Comparison of ENCODE assay signal across 2 cellular contexts in genomic region chr20:54766483-54766882, GRCh38.
TF ChIP-seq lines count a peak whose summit lies in the region.

No MANE protein-coding gene starts in this region.

TF ChIP-seq in HepG2, 621 proteins besides CTCF, POLR2A, EP300 and RAD21 (continued from another document):
- no peak for TF ChIP-seq THAP9 (CRISPR knock-in tag; IDR thresholded peaks at IDR 0.05; ENCODE audit: borderline replicate concordance)
- TF ChIP-seq HNRNPK (IDR thresholded peaks at IDR 0.05; ENCODE audit: low read depth, low read length, poor library complexity, severe bottlenecking) = peak; percentile 86
- TF ChIP-seq PCBP2 (optimal IDR thresholded peaks at IDR 0.05; ENCODE audit: low read depth, low read length, poor library complexity, severe bottlenecking) = peak; percentile 91
- no peak for TF ChIP-seq ZBTB34 (CRISPR knock-in tag; IDR thresholded peaks at IDR 0.05)
- no peak for TF ChIP-seq RXRB (CRISPR knock-in tag; IDR thresholded peaks at IDR 0.05; ENCODE audit: borderline replicate concordance)
- TF ChIP-seq NKX3-1 (CRISPR knock-in tag; IDR thresholded peaks at IDR 0.05) = no peak

TF ChIP-seq in H1, 55 proteins besides CTCF, POLR2A, EP300 and RAD21 (continued from another document):
- no peak for TF ChIP-seq RXRA (IDR thresholded peaks at IDR 0.05; ENCODE audit: insufficient read depth, low read depth, low read length)
- TF ChIP-seq E2F6 (IDR thresholded peaks at IDR 0.05) = no peak
- TF ChIP-seq CHD7 (IDR thresholded peaks at IDR 0.05; ENCODE audit: insufficient replicate concordance, low read length) = no peak
- TF ChIP-seq CBX5 (IDR thresholded peaks at IDR 0.05; ENCODE audit: low read depth, low read length) = no peak
- no peak for TF ChIP-seq JUN (IDR thresholded peaks at IDR 0.05; ENCODE audit: low read depth, low read length)
- no peak for TF ChIP-seq BRCA1 (IDR thresholded peaks at IDR 0.05; ENCODE audit: low read depth, low read length)
